Comparison of ENCODE assay signal across 30 cellular contexts in the genomic region with DNA sequence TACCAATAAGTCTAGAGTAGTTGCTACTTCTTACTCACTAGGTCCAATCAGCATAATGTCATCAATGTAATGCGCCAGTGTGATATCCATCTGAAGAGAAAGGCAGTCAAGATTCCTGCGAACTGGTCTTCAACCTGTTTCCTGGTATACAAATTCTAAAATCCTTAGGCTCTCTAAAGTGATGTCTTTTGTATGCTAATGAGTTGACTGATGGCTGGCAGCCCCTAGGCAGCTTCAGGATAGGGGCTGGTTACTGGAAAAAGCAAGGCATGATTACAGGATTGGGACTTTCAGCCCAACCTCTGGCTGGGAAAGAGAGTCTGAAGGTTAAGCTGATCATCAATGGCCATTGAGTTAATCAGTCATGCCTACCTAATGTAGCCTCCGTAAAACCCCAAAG.
"Had no signal": no experiment of that assay in that cellular context is flagged by ENCODE, and none has a peak within 500 bp of the region (broad histone marks: within the 10 kb centered on the region; RNA-seq: fewer than 3 reads in every experiment).

No MANE protein-coding gene starts in this region.

- H3K27ac ChIP-seq: left lung, lower lobe of right lung, ovary, prostate gland, skin epidermis, stomach, testis, thyroid gland, transverse colon, upper lobe of left lung, vagina had no signal

- FAIRE-seq: keratinocyte had no signal

- H3K27me3 Mint-ChIP-seq: stimulated activated naive B cell treated with anti-CD40 and anti-IgM and Interleukin-4, amounts not matched to agents 10 μg/mL and 1 μg/mL and 100 μg/mL, for 72 hours had no signal

- ATAC-seq: left cardiac atrium; left lung; lower lobe of right lung; natural killer cell; right cardiac atrium; sciatic nerve; stimulated activated naive B cell treated with anti-CD40 and anti-IgM and Interleukin-4, amounts not matched to agents 10 μg/mL and 1 μg/mL and 100 μg/mL, for 72 hours; stimulated activated naive CD8-positive, alpha-beta T cell treated with anti-CD3 and anti-CD28 coated beads, Interleukin-15, Interleukin-2, amounts not matched to agents 100 U/mL and 50 U/mL, for 24 hours had no signal

- DNase-seq: hypothalamus; kidney glomerular epithelial cell; left cardiac atrium; left lung; lower lobe of right lung; mammary epithelial cell; mesenchymal stem cell; naive B cell; natural killer cell; ovary; posterior cingulate gyrus; retina; right cardiac atrium; stimulated activated CD4-positive, alpha-beta T cell treated with anti-CD3 and anti-CD28 coated beads, Interleukin-12 subunit alpha, Interleukin-12 subunit beta, amount 100 ng/mL, for 4 hours; stimulated activated CD4-positive, alpha-beta T cell treated with anti-CD3 and anti-CD28 coated beads, Interleukin-15, amount 100 ng/mL, for 24 hours; stimulated activated CD4-positive, alpha-beta T cell treated with anti-CD3 and anti-CD28 coated beads, Interleukin-2, amount 100 ng/mL, for 24 hours; stimulated activated CD4-positive, alpha-beta T cell treated with anti-CD3 and anti-CD28 coated beads, Interleukin-4, amount 100 ng/mL, for 1 hour; stimulated activated naive B cell treated with anti-CD40 and anti-IgM and Interleukin-4, amounts not matched to agents 10 μg/mL and 1 μg/mL and 100 μg/mL, for 72 hours; stimulated activated naive CD8-positive, alpha-beta T cell treated with anti-CD3 and anti-CD28 coated beads, Interleukin-15, Interleukin-2, amounts not matched to agents 100 U/mL and 50 U/mL, for 24 hours; stomach; testis; thyroid gland; transverse colon; upper lobe of left lung had no signal

- H3K4me1 ChIP-seq: left lung, lower lobe of right lung, prostate gland, stomach, thyroid gland, transverse colon, upper lobe of left lung, vagina had no signal

- H3K36me3 ChIP-seq: left lung, lower lobe of right lung, ovary, prostate gland, stomach, thyroid gland, transverse colon, upper lobe of left lung, vagina had no signal

- H3K4me3 ChIP-seq: left lung, lower lobe of right lung, ovary, prostate gland, skin epidermis, stomach, testis, thyroid gland, transverse colon, upper lobe of left lung, vagina had no signal

- H3K4me1 Mint-ChIP-seq: mesothelial cell of epicardium; naive B cell; natural killer cell; stimulated activated naive B cell treated with anti-CD40 and anti-IgM and Interleukin-4, amounts not matched to agents 10 μg/mL and 1 μg/mL and 100 μg/mL, for 72 hours had no signal

- H3K27ac Mint-ChIP-seq: mesothelial cell of epicardium; naive B cell; natural killer cell; stimulated activated naive B cell treated with anti-CD40 and anti-IgM and Interleukin-4, amounts not matched to agents 10 μg/mL and 1 μg/mL and 100 μg/mL, for 72 hours had no signal

- H3K4me3 Mint-ChIP-seq: mesothelial cell of epicardium; naive B cell; natural killer cell; stimulated activated naive B cell treated with anti-CD40 and anti-IgM and Interleukin-4, amounts not matched to agents 10 μg/mL and 1 μg/mL and 100 μg/mL, for 72 hours had no signal

- H3K36me3 Mint-ChIP-seq: mesothelial cell of epicardium; naive B cell; natural killer cell; stimulated activated naive B cell treated with anti-CD40 and anti-IgM and Interleukin-4, amounts not matched to agents 10 μg/mL and 1 μg/mL and 100 μg/mL, for 72 hours had no signal

- H3K9me3 ChIP-seq: lower lobe of right lung, ovary, prostate gland, stomach, testis, thyroid gland, transverse colon, upper lobe of left lung, vagina had no signal

- H3K27me3 ChIP-seq: left lung, ovary, stomach, testis, thyroid gland, transverse colon, upper lobe of left lung, vagina had no signal
